ENCODE assay signal across 1 cellular context in genomic region chr4:70240192-70240591, GRCh38.
TF ChIP-seq lines count a peak whose summit lies in the region.

No MANE protein-coding gene starts in this region.

TF ChIP-seq in GM23338, 12 proteins besides CTCF, POLR2A, EP300 and RAD21 (continued from another document):
- TF ChIP-seq REST (IDR thresholded peaks at IDR 0.05; ENCODE audit: unreplicated experiment), result no peak
- no peak for TF ChIP-seq ZNF331 (CRISPR knock-in tag; IDR thresholded peaks at IDR 0.05; ENCODE audit: low read depth)
- no peak for TF ChIP-seq JUNB (IDR thresholded peaks at IDR 0.05; ENCODE audit: unreplicated experiment)
- no peak for TF ChIP-seq EZH2 (IDR thresholded peaks at IDR 0.05; ENCODE audit: low read depth, unreplicated experiment)
- no peak for TF ChIP-seq ZNF462 (CRISPR knock-in tag; IDR thresholded peaks at IDR 0.05)
- TF ChIP-seq CREB1 (CRISPR knock-in tag; IDR thresholded peaks at IDR 0.05; ENCODE audit: low read depth), result no peak
- TF ChIP-seq EZH2phosphoT487 (IDR thresholded peaks at IDR 0.05; ENCODE audit: unreplicated experiment), result no peak
